1 cellular context compared by ENCODE assay signal in genomic region chr10:21751341-21752310, GRCh38.
TF ChIP-seq lines count a peak whose summit lies in the region.

No MANE protein-coding gene starts in this region.

TF ChIP-seq in HepG2, 621 proteins besides CTCF, POLR2A, EP300 and RAD21:
- TF ChIP-seq MAFK (conservative IDR thresholded peaks at IDR 0.05 in 1 of 2, IDR thresholded peaks at IDR 0.05 in 1 of 2; ENCODE audit: low read length in 2 of 2) (no peak), PPARG (CRISPR knock-in tag; conservative IDR thresholded peaks at IDR 0.05) (no peak), TCF7L2 (IDR thresholded peaks at IDR 0.05; ENCODE audit: low read depth, low read length) (no peak)
TF ChIP-seq in HepG2: peak in this region for 0.
